Comparison of ENCODE assay signal across 8 cellular contexts in genomic region chr17:64585146-64585545, GRCh38.
"Had no signal": no experiment of that assay in that cellular context is flagged by ENCODE, and none has a peak within 500 bp of the region (broad histone marks: within the 10 kb centered on the region; RNA-seq: fewer than 3 reads in every experiment).

No MANE protein-coding gene starts in this region.

- DNase-seq: GM23248, GOT3, H9, HCEC 1CT, KBM-7 had no signal

- H3K9ac ChIP-seq: GM23248, KMS-11 had no signal

- FAIRE-seq: HepG2 had no signal

- H3K4me3 ChIP-seq: GM23248 had no signal

- H3K27ac ChIP-seq: GM23248, HL-60, KMS-11 had no signal

- ATAC-seq: HepG2 had no signal
